Comparison of ENCODE assay signal across 10 cellular contexts in the genomic region with DNA sequence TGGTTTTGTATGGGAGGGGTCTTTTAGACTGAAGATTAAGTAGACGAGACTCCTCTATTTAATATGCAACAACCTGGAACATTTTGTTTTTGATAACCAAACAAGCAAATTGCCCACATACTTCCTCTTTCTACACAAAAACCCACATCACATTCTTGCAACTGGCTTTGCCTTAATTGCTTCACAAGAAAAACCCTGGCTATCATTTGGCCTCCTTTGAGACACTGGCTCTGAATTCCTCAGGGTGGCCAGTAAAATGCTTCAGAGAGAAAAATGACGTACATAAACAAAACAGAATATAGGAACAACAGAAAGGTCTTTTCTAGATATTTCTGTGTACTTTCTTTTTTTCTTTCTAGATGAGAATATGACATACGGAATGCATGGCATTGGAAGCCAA.
DNase-seq lines count a peak whose midpoint lies in the region; ATAC-seq and TF ChIP-seq lines count a peak whose summit lies in the region.
"Had no signal": no experiment of that assay in that cellular context is flagged by ENCODE, and none has a peak within 500 bp of the region (broad histone marks: within the 10 kb centered on the region; RNA-seq: fewer than 3 reads in every experiment).

No MANE protein-coding gene starts in this region.

- H3K27ac ChIP-seq in rectal smooth muscle tissue (ENCODE audit: low read depth, low read length): peak overlapping the region; percentile 15

- H3K27me3 ChIP-seq in rectal smooth muscle tissue (ENCODE audit: control insufficient read depth, insufficient read depth, low read length): no peaks in the 10 kb centered on the region

- H3K4me1 Mint-ChIP-seq in progenitor cell of endocrine pancreas (ENCODE audit: low read depth): no peaks in the 10 kb centered on the region

- no peak for TF ChIP-seq CTCF in progenitor cell of endocrine pancreas (IDR thresholded peaks at IDR 0.05; ENCODE audit: unreplicated experiment)

- H3K4me3 Mint-ChIP-seq in progenitor cell of endocrine pancreas (ENCODE audit: low read depth): no peak overlapping the region
- H3K4me3 Mint-ChIP-seq: activated CD4-positive, alpha-beta memory T cell treated with anti-CD3 and anti-CD28 coated beads, Interleukin-2, amount 10 ng/mL, durations not matched to agents 7 days and 5 days had no signal

- no peak overlapping the region for H3K4me3 ChIP-seq in rectal smooth muscle tissue (ENCODE audit: low read length)

- DNase-seq in AML-193 (lab: John Stamatoyannopoulos, UW) (peak; percentile 77 to 79), NOMO-1 treated with dmso at 0.1 percent for 144 hours (lab: John Stamatoyannopoulos, UW; ENCODE audit: unreplicated experiment) (peak; percentile 51), dedifferentiated amniotic fluid mesenchymal stem cell (ENCODE audit: extremely low spot score) (peak; percentile 26), NCI-H2171 treated with DMSO at 0.1 percent for 48 hours (lab: John Stamatoyannopoulos, UW) (no peak), progenitor cell of endocrine pancreas (ENCODE audit: low spot score, unreplicated experiment) (no peak), glomerular visceral epithelial cell (ENCODE audit: extremely low spot score) (no peak)
- DNase-seq: activated CD4-positive, alpha-beta memory T cell treated with anti-CD3 and anti-CD28 coated beads, Interleukin-2, amount 10 ng/mL, durations not matched to agents 7 days and 5 days; NK-92 treated with Interleukin-12 subunit alpha and Interleukin-12 subunit beta, amount 100 ng/mL, for 24 hours had no signal

- no peaks in the 10 kb centered on the region for H3K9me3 Mint-ChIP-seq in progenitor cell of endocrine pancreas (ENCODE audit: low read depth)
- H3K9me3 Mint-ChIP-seq: activated CD4-positive, alpha-beta memory T cell treated with anti-CD3 and anti-CD28 coated beads, Interleukin-2, amount 10 ng/mL, durations not matched to agents 7 days and 5 days had no signal

- peaks cover 5% of the 10 kb centered on the region for H3K4me1 ChIP-seq in rectal smooth muscle tissue (ENCODE audit: control insufficient read depth, insufficient read depth, low read length)

- H3K9ac ChIP-seq in rectal smooth muscle tissue (ENCODE audit: low read length): no peak overlapping the region

- no peak for ATAC-seq in HG03521 (IDR thresholded peaks at IDR 0.05; ENCODE audit: unreplicated experiment)

- H3K36me3 ChIP-seq in rectal smooth muscle tissue (ENCODE audit: control insufficient read depth, insufficient read depth, low read length): no peaks in the 10 kb centered on the region

- H3K27me3 Mint-ChIP-seq in progenitor cell of endocrine pancreas: no peaks in the 10 kb centered on the region

- no peak overlapping the region for H3K27ac Mint-ChIP-seq in progenitor cell of endocrine pancreas
- H3K27ac Mint-ChIP-seq: activated CD4-positive, alpha-beta memory T cell treated with anti-CD3 and anti-CD28 coated beads, Interleukin-2, amount 10 ng/mL, durations not matched to agents 7 days and 5 days had no signal

- no peaks in the 10 kb centered on the region for H3K36me3 Mint-ChIP-seq in progenitor cell of endocrine pancreas (ENCODE audit: insufficient read depth)

Comparison
In these comparisons a context has a peak if more than half of its experiments do, and no peak if none do; other contexts are left out.
1. DNase-seq: peak in AML-193 (2 of 2), NOMO-1 treated with dmso at 0.1 percent for 144 hours (single experiment) and dedifferentiated amniotic fluid mesenchymal stem cell (single experiment); none in NCI-H2171 treated with DMSO at 0.1 percent for 48 hours (single experiment), progenitor cell of endocrine pancreas (single experiment) and glomerular visceral epithelial cell (single experiment).